In genomic region chr3:100254168-100254777, GRCh38 we compare ENCODE assay signal across 9 cellular contexts. TPM values are rescaled to one million over a fixed set of nuclear protein-coding genes. Genes with fewer than 3 reads are reported as not detected.
DNase-seq lines count a peak whose midpoint lies in the region; ATAC-seq and TF ChIP-seq lines count a peak whose summit lies in the region.
"Had no signal": no experiment of that assay in that cellular context is flagged by ENCODE, and none has a peak within 500 bp of the region (broad histone marks: within the 10 kb centered on the region; RNA-seq: fewer than 3 reads in every experiment).

No MANE protein-coding gene starts in this region.

- no peaks in the 10 kb centered on the region for H3K27me3 ChIP-seq in GM23338 (ENCODE audit: insufficient read depth)
- H3K27me3 ChIP-seq in endodermal cell (ENCODE audit: control insufficient read depth, insufficient read depth, low read length, poor library complexity, severe bottlenecking): no peaks in the 10 kb centered on the region
- H3K27me3 ChIP-seq in upper lobe of left lung: no peaks in the 10 kb centered on the region
- H3K27me3 ChIP-seq: BLaER1 treated with 17β-estradiol and CSF1 and Interleukin-3, amounts not matched to agents 10 nM and 100 nM had no signal

- H2AFZ ChIP-seq in GM23338: no peak overlapping the region

- ATAC-seq in GM23338 (peak; percentile 99), upper lobe of left lung (ENCODE audit: low FRiP score in 2 of 2) (peak; percentile 85 to 88)

- H4K20me1 ChIP-seq in GM23338 (replicated peaks; ENCODE audit: insufficient read depth): no peaks in the 10 kb centered on the region
- H4K20me1 ChIP-seq: BLaER1 treated with 17β-estradiol and CSF1 and Interleukin-3, amounts not matched to agents 10 nM and 100 nM had no signal

- H3K4me2 ChIP-seq in GM23338: no peak overlapping the region
- H3K4me2 ChIP-seq: BLaER1 treated with 17β-estradiol and CSF1 and Interleukin-3, amounts not matched to agents 10 nM and 100 nM had no signal

- WGBS in endodermal cell (ENCODE audit: insufficient coverage in 1 of 2, insufficient read length in 1 of 2), 2 experiments: 42 to 46% methylated on average over 6 to 7 of the region's 7 CpGs
- 36% methylated on average over 6 to 7 of the region's 7 CpGs for WGBS in upper lobe of left lung, 2 donors

- peak; percentile 85 to 97 for TF ChIP-seq CTCF in GM23338 (conservative IDR thresholded peaks at IDR 0.05; ENCODE audit: low read depth in 2 of 2)
- peak; percentile 87 for TF ChIP-seq CTCF in endodermal cell (conservative IDR thresholded peaks at IDR 0.05)
- TF ChIP-seq CTCF in mesothelial cell of epicardium (IDR thresholded peaks at IDR 0.05; ENCODE audit: unreplicated experiment): peak; percentile 52
- peak; percentile 48 to 67 (median 61) for TF ChIP-seq CTCF in upper lobe of left lung (IDR thresholded peaks at IDR 0.05)

- H3K4me3 ChIP-seq in GM23338 (no peak overlapping the region), endodermal cell (ENCODE audit: low read length) (no peak overlapping the region), upper lobe of left lung (no peak overlapping the region)
- H3K4me3 ChIP-seq: BLaER1 treated with 17β-estradiol and CSF1 and Interleukin-3, amounts not matched to agents 10 nM and 100 nM had no signal

- H3K4me3 Mint-ChIP-seq in GM23338 (no peak overlapping the region), endodermal cell (no peak overlapping the region), mesothelial cell of epicardium (no peak overlapping the region)

- no peak overlapping the region for H3K9ac ChIP-seq in endodermal cell (ENCODE audit: extremely low read depth, low read length, poor library complexity, severe bottlenecking)

- H3K36me3 ChIP-seq in GM23338 (ENCODE audit: insufficient read depth) (no peaks in the 10 kb centered on the region), endodermal cell (ENCODE audit: control insufficient read depth, insufficient read depth, low read length) (no peaks in the 10 kb centered on the region), upper lobe of left lung (no peaks in the 10 kb centered on the region)
- H3K36me3 ChIP-seq: BLaER1 treated with 17β-estradiol and CSF1 and Interleukin-3, amounts not matched to agents 10 nM and 100 nM had no signal

- H3K79me2 ChIP-seq in GM23338 (replicated peaks; ENCODE audit: insufficient read depth): no peaks in the 10 kb centered on the region

- H3K9me2 ChIP-seq in GM23338 (ENCODE audit: insufficient read depth): peaks cover 4% of the 10 kb centered on the region; the same call in 1 of the 2 replicates

- no peak for TF ChIP-seq EP300 in upper lobe of left lung (IDR thresholded peaks at IDR 0.05)

- H3F3A ChIP-seq in GM23338 (replicated peaks; ENCODE audit: low read depth): no peaks in the 10 kb centered on the region

- H3K27me3 Mint-ChIP-seq in GM23338 (ENCODE audit: insufficient read depth, low read depth, poor library complexity): peaks cover 1% of the 10 kb centered on the region
- H3K27me3 Mint-ChIP-seq in endodermal cell (ENCODE audit: insufficient read depth): no peaks in the 10 kb centered on the region
- no peaks in the 10 kb centered on the region for H3K27me3 Mint-ChIP-seq in mesothelial cell of epicardium (ENCODE audit: low read depth)

- H3K27ac Mint-ChIP-seq in GM23338: no peak overlapping the region
- no peak overlapping the region for H3K27ac Mint-ChIP-seq in endodermal cell
- H3K27ac Mint-ChIP-seq in mesothelial cell of epicardium: no peak overlapping the region

- H3K9me3 ChIP-seq in endodermal cell (ENCODE audit: control insufficient read depth, low read length) (peaks cover 5% of the 10 kb centered on the region), upper lobe of left lung (no peaks in the 10 kb centered on the region)

- DNase-seq in NCI-H2107 (lab: John Stamatoyannopoulos, UW): peak; percentile 24
- DNase-seq in NCI-H2107 treated with DMSO at 0.1 percent for 48 hours (lab: John Stamatoyannopoulos, UW; ENCODE audit: unreplicated experiment): no peak
- peak; percentile 92 for DNase-seq in GM23338 (ENCODE audit: low spot score)
- peak; percentile 61 for DNase-seq in NCI-H1105 (lab: John Stamatoyannopoulos, UW)
- peak; percentile 56 for DNase-seq in SW480 (ENCODE audit: low spot score)
- DNase-seq in endodermal cell: peak; percentile 79
- peak; percentile 27 to 46 for DNase-seq in mesothelial cell of epicardium (ENCODE audit: low spot score in 2 of 2, unreplicated experiment in 2 of 2)
- peak in 1 of 2 donors; percentile 43 for DNase-seq in upper lobe of left lung

- no peak overlapping the region for H3K27ac ChIP-seq in GM23338 (ENCODE audit: low read depth)
- no peak overlapping the region for H3K27ac ChIP-seq in endodermal cell (ENCODE audit: low read depth, low read length)
- H3K27ac ChIP-seq in upper lobe of left lung: peak overlapping the region in 2 of 4 donors; percentile 13 to 36
- H3K27ac ChIP-seq: BLaER1 treated with 17β-estradiol and CSF1 and Interleukin-3, amounts not matched to agents 10 nM and 100 nM had no signal

- no peak for TF ChIP-seq POLR2A in upper lobe of left lung (IDR thresholded peaks at IDR 0.05)

- H3K4me1 Mint-ChIP-seq in GM23338 (no peaks in the 10 kb centered on the region), endodermal cell (peaks cover 8% of the 10 kb centered on the region), mesothelial cell of epicardium (peaks cover 22% of the 10 kb centered on the region)

- peaks cover 2% of the 10 kb centered on the region; the same call in 1 of the 3 replicates for H3K36me3 Mint-ChIP-seq in GM23338 (ENCODE audit: low read depth)
- H3K36me3 Mint-ChIP-seq in endodermal cell (ENCODE audit: low read depth): peaks cover 3% of the 10 kb centered on the region
- H3K36me3 Mint-ChIP-seq in mesothelial cell of epicardium: no peaks in the 10 kb centered on the region

- H3K9me3 Mint-ChIP-seq in GM23338: no peaks in the 10 kb centered on the region; the same call in 2 of the 3 replicates
- peaks cover 5% of the 10 kb centered on the region for H3K9me3 Mint-ChIP-seq in endodermal cell
- no peaks in the 10 kb centered on the region for H3K9me3 Mint-ChIP-seq in mesothelial cell of epicardium

- H3K4me1 ChIP-seq in GM23338 (ENCODE audit: insufficient read depth) (no peaks in the 10 kb centered on the region), endodermal cell (ENCODE audit: control insufficient read depth, insufficient read depth, low read length) (peaks cover 3% of the 10 kb centered on the region), upper lobe of left lung (peaks cover 0 to 5% (median 2%) of the 10 kb centered on the region in 4 donors)
- H3K4me1 ChIP-seq: BLaER1 treated with 17β-estradiol and CSF1 and Interleukin-3, amounts not matched to agents 10 nM and 100 nM had no signal

TF ChIP-seq in GM23338, 12 proteins besides CTCF, POLR2A, EP300 and RAD21:
- TF ChIP-seq EZH2 (IDR thresholded peaks at IDR 0.05; ENCODE audit: low read depth, unreplicated experiment): no peak
- TF ChIP-seq ZNF114 (CRISPR knock-in tag; IDR thresholded peaks at IDR 0.05): no peak
- TF ChIP-seq NANOG (IDR thresholded peaks at IDR 0.05; ENCODE audit: borderline replicate concordance): no peak
- TF ChIP-seq POLR2AphosphoS5 (IDR thresholded peaks at IDR 0.05; ENCODE audit: low read depth): no peak
- no peak for TF ChIP-seq ZNF331 (CRISPR knock-in tag; IDR thresholded peaks at IDR 0.05; ENCODE audit: low read depth)
- TF ChIP-seq JUNB (IDR thresholded peaks at IDR 0.05; ENCODE audit: unreplicated experiment): no peak
- no peak for TF ChIP-seq EZH2phosphoT487 (IDR thresholded peaks at IDR 0.05; ENCODE audit: unreplicated experiment)
- no peak for TF ChIP-seq STAT1 (IDR thresholded peaks at IDR 0.05; ENCODE audit: unreplicated experiment)
- no peak for TF ChIP-seq REST (IDR thresholded peaks at IDR 0.05; ENCODE audit: unreplicated experiment)

RNA-seq across cellular contexts. Expression of gene TBC1D23, which starts 6.5 kb away (rescaled TPM):
- 34.4 and 46.0 TPM in 2 replicates for total RNA-seq in GM23338 (2014; rRNA removed; shearing (Covaris generic))
- polyA plus RNA-seq in GM23338 (2016; fragmentation: Nextera tagmentation; extraction: Ambion mirVana): 17.9 and 22.4 TPM in 2 replicates
- total RNA-seq in endodermal cell (10 to 100 TPM; 30.9 to 32.0 TPM), mesothelial cell of epicardium (31.6 to 34.0 TPM (median 32.7 TPM) in 3 replicates), upper lobe of left lung (10 to 100 TPM; 13.4 to 42.7 (median 32.0) TPM)
- polyA plus RNA-seq in endodermal cell (2013, experiment 1 of 2): 22.8 TPM
- 24.5 TPM for polyA plus RNA-seq in endodermal cell (2013, experiment 2 of 2)
